In the genomic region with DNA sequence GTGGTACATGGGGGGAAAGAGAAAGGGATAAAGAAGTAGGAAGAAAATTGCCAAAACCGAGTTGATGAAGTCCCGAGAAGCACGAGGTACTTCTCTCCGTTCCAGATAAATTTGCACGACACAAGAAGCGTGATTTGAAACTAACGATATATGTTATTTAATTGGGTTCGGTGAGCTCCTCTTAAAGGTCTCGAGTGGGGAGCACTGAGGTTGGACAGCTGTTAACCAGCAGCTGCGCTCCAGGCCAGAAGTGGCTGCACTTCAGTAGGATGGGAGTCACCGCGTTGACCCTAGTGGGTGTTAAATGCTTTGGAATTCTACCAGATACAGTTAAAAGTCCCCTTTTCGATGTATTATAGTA, we compare ENCODE assay signal across 1 cellular context.
TF ChIP-seq lines count a peak whose summit lies in the region.

No MANE protein-coding gene starts in this region.

TF ChIP-seq in H1, 55 proteins besides CTCF, POLR2A, EP300 and RAD21 (continued from another document):
- TF ChIP-seq, protein P1, sequence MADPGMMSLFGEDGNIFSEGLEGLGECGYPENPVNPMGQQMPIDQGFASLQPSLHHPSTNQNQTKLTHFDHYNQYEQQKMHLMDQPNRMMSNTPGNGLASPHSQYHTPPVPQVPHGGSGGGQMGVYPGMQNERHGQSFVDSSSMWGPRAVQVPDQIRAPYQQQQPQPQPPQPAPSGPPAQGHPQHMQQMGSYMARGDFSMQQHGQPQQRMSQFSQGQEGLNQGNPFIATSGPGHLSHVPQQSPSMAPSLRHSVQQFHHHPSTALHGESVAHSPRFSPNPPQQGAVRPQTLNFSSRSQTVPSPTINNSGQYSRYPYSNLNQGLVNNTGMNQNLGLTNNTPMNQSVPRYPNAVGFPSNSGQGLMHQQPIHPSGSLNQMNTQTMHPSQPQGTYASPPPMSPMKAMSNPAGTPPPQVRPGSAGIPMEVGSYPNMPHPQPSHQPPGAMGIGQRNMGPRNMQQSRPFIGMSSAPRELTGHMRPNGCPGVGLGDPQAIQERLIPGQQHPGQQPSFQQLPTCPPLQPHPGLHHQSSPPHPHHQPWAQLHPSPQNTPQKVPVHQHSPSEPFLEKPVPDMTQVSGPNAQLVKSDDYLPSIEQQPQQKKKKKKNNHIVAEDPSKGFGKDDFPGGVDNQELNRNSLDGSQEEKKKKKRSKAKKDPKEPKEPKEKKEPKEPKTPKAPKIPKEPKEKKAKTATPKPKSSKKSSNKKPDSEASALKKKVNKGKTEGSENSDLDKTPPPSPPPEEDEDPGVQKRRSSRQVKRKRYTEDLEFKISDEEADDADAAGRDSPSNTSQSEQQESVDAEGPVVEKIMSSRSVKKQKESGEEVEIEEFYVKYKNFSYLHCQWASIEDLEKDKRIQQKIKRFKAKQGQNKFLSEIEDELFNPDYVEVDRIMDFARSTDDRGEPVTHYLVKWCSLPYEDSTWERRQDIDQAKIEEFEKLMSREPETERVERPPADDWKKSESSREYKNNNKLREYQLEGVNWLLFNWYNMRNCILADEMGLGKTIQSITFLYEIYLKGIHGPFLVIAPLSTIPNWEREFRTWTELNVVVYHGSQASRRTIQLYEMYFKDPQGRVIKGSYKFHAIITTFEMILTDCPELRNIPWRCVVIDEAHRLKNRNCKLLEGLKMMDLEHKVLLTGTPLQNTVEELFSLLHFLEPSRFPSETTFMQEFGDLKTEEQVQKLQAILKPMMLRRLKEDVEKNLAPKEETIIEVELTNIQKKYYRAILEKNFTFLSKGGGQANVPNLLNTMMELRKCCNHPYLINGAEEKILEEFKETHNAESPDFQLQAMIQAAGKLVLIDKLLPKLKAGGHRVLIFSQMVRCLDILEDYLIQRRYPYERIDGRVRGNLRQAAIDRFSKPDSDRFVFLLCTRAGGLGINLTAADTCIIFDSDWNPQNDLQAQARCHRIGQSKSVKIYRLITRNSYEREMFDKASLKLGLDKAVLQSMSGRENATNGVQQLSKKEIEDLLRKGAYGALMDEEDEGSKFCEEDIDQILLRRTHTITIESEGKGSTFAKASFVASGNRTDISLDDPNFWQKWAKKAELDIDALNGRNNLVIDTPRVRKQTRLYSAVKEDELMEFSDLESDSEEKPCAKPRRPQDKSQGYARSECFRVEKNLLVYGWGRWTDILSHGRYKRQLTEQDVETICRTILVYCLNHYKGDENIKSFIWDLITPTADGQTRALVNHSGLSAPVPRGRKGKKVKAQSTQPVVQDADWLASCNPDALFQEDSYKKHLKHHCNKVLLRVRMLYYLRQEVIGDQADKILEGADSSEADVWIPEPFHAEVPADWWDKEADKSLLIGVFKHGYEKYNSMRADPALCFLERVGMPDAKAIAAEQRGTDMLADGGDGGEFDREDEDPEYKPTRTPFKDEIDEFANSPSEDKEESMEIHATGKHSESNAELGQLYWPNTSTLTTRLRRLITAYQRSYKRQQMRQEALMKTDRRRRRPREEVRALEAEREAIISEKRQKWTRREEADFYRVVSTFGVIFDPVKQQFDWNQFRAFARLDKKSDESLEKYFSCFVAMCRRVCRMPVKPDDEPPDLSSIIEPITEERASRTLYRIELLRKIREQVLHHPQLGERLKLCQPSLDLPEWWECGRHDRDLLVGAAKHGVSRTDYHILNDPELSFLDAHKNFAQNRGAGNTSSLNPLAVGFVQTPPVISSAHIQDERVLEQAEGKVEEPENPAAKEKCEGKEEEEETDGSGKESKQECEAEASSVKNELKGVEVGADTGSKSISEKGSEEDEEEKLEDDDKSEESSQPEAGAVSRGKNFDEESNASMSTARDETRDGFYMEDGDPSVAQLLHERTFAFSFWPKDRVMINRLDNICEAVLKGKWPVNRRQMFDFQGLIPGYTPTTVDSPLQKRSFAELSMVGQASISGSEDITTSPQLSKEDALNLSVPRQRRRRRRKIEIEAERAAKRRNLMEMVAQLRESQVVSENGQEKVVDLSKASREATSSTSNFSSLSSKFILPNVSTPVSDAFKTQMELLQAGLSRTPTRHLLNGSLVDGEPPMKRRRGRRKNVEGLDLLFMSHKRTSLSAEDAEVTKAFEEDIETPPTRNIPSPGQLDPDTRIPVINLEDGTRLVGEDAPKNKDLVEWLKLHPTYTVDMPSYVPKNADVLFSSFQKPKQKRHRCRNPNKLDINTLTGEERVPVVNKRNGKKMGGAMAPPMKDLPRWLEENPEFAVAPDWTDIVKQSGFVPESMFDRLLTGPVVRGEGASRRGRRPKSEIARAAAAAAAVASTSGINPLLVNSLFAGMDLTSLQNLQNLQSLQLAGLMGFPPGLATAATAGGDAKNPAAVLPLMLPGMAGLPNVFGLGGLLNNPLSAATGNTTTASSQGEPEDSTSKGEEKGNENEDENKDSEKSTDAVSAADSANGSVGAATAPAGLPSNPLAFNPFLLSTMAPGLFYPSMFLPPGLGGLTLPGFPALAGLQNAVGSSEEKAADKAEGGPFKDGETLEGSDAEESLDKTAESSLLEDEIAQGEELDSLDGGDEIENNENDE (IDR thresholded peaks at IDR 0.05; ENCODE audit: insufficient replicate concordance, low read length) = no peak
- TF ChIP-seq TEAD4 (IDR thresholded peaks at IDR 0.05; ENCODE audit: low read depth, low read length) (no peak), SUZ12 (IDR thresholded peaks at IDR 0.05; ENCODE audit: low read length) (0 out of 2 replicates have a peak, but pooled peaks have one; percentile 27), ASH2L (IDR thresholded peaks at IDR 0.05; ENCODE audit: low read length) (no peak), SRF (IDR thresholded peaks at IDR 0.05; ENCODE audit: low read depth, low read length) (no peak), SP1 (IDR thresholded peaks at IDR 0.05; ENCODE audit: low read depth, low read length) (no peak)
- TF ChIP-seq, protein P2, sequence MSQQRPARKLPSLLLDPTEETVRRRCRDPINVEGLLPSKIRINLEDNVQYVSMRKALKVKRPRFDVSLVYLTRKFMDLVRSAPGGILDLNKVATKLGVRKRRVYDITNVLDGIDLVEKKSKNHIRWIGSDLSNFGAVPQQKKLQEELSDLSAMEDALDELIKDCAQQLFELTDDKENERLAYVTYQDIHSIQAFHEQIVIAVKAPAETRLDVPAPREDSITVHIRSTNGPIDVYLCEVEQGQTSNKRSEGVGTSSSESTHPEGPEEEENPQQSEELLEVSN (IDR thresholded peaks at IDR 0.05) = peak; percentile 33; the same call in 1 of the 2 replicates
TF ChIP-seq in H1: peak in this region for 4.
